Comparison of ENCODE assay signal across 1 cellular context in genomic region chr20:35447082-35447789, GRCh38.
TF ChIP-seq lines count a peak whose summit lies in the region.

No MANE protein-coding gene starts in this region.

TF ChIP-seq in HepG2, 621 proteins besides CTCF, POLR2A, EP300 and RAD21 (continued from another document and continues in another):
- TF ChIP-seq ZBTB38 (CRISPR knock-in tag; IDR thresholded peaks at IDR 0.05): 0 out of 2 replicates have a peak, but pooled peaks have one; percentile 35
- no peak for TF ChIP-seq MEIS2 (CRISPR knock-in tag; IDR thresholded peaks at IDR 0.05)
- TF ChIP-seq THAP7 (CRISPR knock-in tag; IDR thresholded peaks at IDR 0.05): no peak
- TF ChIP-seq, protein P1, sequence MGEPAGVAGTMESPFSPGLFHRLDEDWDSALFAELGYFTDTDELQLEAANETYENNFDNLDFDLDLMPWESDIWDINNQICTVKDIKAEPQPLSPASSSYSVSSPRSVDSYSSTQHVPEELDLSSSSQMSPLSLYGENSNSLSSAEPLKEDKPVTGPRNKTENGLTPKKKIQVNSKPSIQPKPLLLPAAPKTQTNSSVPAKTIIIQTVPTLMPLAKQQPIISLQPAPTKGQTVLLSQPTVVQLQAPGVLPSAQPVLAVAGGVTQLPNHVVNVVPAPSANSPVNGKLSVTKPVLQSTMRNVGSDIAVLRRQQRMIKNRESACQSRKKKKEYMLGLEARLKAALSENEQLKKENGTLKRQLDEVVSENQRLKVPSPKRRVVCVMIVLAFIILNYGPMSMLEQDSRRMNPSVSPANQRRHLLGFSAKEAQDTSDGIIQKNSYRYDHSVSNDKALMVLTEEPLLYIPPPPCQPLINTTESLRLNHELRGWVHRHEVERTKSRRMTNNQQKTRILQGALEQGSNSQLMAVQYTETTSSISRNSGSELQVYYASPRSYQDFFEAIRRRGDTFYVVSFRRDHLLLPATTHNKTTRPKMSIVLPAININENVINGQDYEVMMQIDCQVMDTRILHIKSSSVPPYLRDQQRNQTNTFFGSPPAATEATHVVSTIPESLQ (CRISPR knock-in tag; conservative IDR thresholded peaks at IDR 0.05): no peak
- no peak for TF ChIP-seq NFYC (CRISPR knock-in tag; IDR thresholded peaks at IDR 0.05)
- no peak for TF ChIP-seq ZNF446 (CRISPR knock-in tag; IDR thresholded peaks at IDR 0.05)
- TF ChIP-seq ZNF10 (CRISPR knock-in tag; IDR thresholded peaks at IDR 0.05; ENCODE audit: borderline replicate concordance, low read depth): no peak
- no peak for TF ChIP-seq ZNF343 (CRISPR knock-in tag; IDR thresholded peaks at IDR 0.05)
- TF ChIP-seq MXD4 (CRISPR knock-in tag; IDR thresholded peaks at IDR 0.05): no peak
- no peak for TF ChIP-seq TGIF2 (CRISPR knock-in tag; IDR thresholded peaks at IDR 0.05)
- TF ChIP-seq DRAP1 (CRISPR knock-in tag; IDR thresholded peaks at IDR 0.05): peak; percentile 66
- TF ChIP-seq ZNF430 (CRISPR knock-in tag; IDR thresholded peaks at IDR 0.05): peak; percentile 51; the same call in 1 of the 2 replicates
- TF ChIP-seq ZNF878 (CRISPR knock-in tag; IDR thresholded peaks at IDR 0.05): no peak
- TF ChIP-seq CBX1 (IDR thresholded peaks at IDR 0.05; ENCODE audit: low read depth): no peak
- TF ChIP-seq NPAS2 (CRISPR knock-in tag; IDR thresholded peaks at IDR 0.05; ENCODE audit: borderline replicate concordance): no peak
- 0 out of 2 replicates have a peak, but pooled peaks have one; percentile 21 for TF ChIP-seq ZNF766 (CRISPR knock-in tag; IDR thresholded peaks at IDR 0.05; ENCODE audit: borderline replicate concordance)
- TF ChIP-seq ZBTB44 (CRISPR knock-in tag; IDR thresholded peaks at IDR 0.05): no peak
- TF ChIP-seq ONECUT2 (CRISPR knock-in tag; IDR thresholded peaks at IDR 0.05): no peak
- no peak for TF ChIP-seq CCAR2 (optimal IDR thresholded peaks at IDR 0.05; ENCODE audit: low read depth, low read length)
- no peak for TF ChIP-seq GABPB1 (CRISPR knock-in tag; IDR thresholded peaks at IDR 0.05)
- no peak for TF ChIP-seq FOXK1 (CRISPR knock-in tag; IDR thresholded peaks at IDR 0.05; ENCODE audit: borderline replicate concordance, low read depth)
- TF ChIP-seq KLF15 (CRISPR knock-in tag; IDR thresholded peaks at IDR 0.05; ENCODE audit: borderline replicate concordance): no peak
- no peak for TF ChIP-seq ZNF207 (IDR thresholded peaks at IDR 0.05; ENCODE audit: borderline replicate concordance)
- TF ChIP-seq ARID2 (CRISPR knock-in tag; IDR thresholded peaks at IDR 0.05; ENCODE audit: borderline replicate concordance): no peak
- TF ChIP-seq, protein P2, sequence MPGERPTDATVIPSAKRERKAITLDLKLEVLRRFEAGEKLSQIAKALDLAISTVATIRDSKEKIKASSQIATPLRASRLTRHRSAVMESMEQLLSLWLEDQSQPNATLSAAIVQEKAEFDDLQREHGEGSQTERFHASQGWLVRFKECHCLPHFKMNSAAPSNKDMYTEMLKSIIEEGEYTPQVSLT (CRISPR knock-in tag; IDR thresholded peaks at IDR 0.05; ENCODE audit: borderline replicate concordance, low read depth): no peak
- TF ChIP-seq ZBTB7B (CRISPR knock-in tag; IDR thresholded peaks at IDR 0.05): no peak
- no peak for TF ChIP-seq ZNF724P (CRISPR knock-in tag; IDR thresholded peaks at IDR 0.05; ENCODE audit: borderline replicate concordance)
- no peak for TF ChIP-seq ZMAT5 (CRISPR knock-in tag; IDR thresholded peaks at IDR 0.05; ENCODE audit: borderline replicate concordance, low read depth)
- no peak for TF ChIP-seq ZNF773 (CRISPR knock-in tag; IDR thresholded peaks at IDR 0.05; ENCODE audit: borderline replicate concordance)
- peak; percentile 96 for TF ChIP-seq ZNF768 (CRISPR knock-in tag; IDR thresholded peaks at IDR 0.05)
- peak; percentile 67; the same call in 1 of the 2 replicates for TF ChIP-seq SMAD3 (CRISPR knock-in tag; IDR thresholded peaks at IDR 0.05)
- no peak for TF ChIP-seq ZFP1 (CRISPR knock-in tag; IDR thresholded peaks at IDR 0.05)
- peak; percentile 64; the same call in 1 of the 2 replicates for TF ChIP-seq KDM4B (CRISPR knock-in tag; IDR thresholded peaks at IDR 0.05)
- 0 out of 2 replicates have a peak, but pooled peaks have one; percentile 1 for TF ChIP-seq ZNF121 (CRISPR knock-in tag; IDR thresholded peaks at IDR 0.05)
- TF ChIP-seq ZNF30 (CRISPR knock-in tag; IDR thresholded peaks at IDR 0.05): no peak
- peak; percentile 54; the same call in 1 of the 2 replicates for TF ChIP-seq ZNF614 (CRISPR knock-in tag; IDR thresholded peaks at IDR 0.05; ENCODE audit: borderline replicate concordance)
- TF ChIP-seq NCOA5 (CRISPR knock-in tag; IDR thresholded peaks at IDR 0.05): no peak
- TF ChIP-seq ZNF781 (CRISPR knock-in tag; IDR thresholded peaks at IDR 0.05; ENCODE audit: borderline replicate concordance, not compliant biosample characterization): no peak
- TF ChIP-seq MED13 (CRISPR knock-in tag; IDR thresholded peaks at IDR 0.05): no peak
- no peak for TF ChIP-seq ZBTB21 (CRISPR knock-in tag; IDR thresholded peaks at IDR 0.05)
- TF ChIP-seq ETV6 (CRISPR knock-in tag; conservative IDR thresholded peaks at IDR 0.05): no peak
- TF ChIP-seq NFE2L1 (CRISPR knock-in tag; IDR thresholded peaks at IDR 0.05; ENCODE audit: borderline replicate concordance): no peak
- 0 out of 2 replicates have a peak, but pooled peaks have one; percentile 40 for TF ChIP-seq KDM1A (CRISPR knock-in tag; IDR thresholded peaks at IDR 0.05)
- TF ChIP-seq HCFC1 (IDR thresholded peaks at IDR 0.05; ENCODE audit: low read depth, low read length): no peak
- TF ChIP-seq PTBP1 (IDR thresholded peaks at IDR 0.05; ENCODE audit: low read depth, low read length, poor library complexity, severe bottlenecking): no peak
- TF ChIP-seq NR2F2 (IDR thresholded peaks at IDR 0.05; ENCODE audit: borderline replicate concordance, low read depth): no peak
- TF ChIP-seq STAT5B (CRISPR knock-in tag; IDR thresholded peaks at IDR 0.05): no peak
- TF ChIP-seq HMGA1 (CRISPR knock-in tag; conservative IDR thresholded peaks at IDR 0.05): no peak
- TF ChIP-seq FOXC1 (CRISPR knock-in tag; IDR thresholded peaks at IDR 0.05; ENCODE audit: borderline replicate concordance): peak; percentile 32; the same call in 1 of the 2 replicates
- no peak for TF ChIP-seq ZNF18 (CRISPR knock-in tag; IDR thresholded peaks at IDR 0.05; ENCODE audit: insufficient replicate concordance)
- TF ChIP-seq ISX (CRISPR knock-in tag; conservative IDR thresholded peaks at IDR 0.05): no peak
- TF ChIP-seq PCBP2 (optimal IDR thresholded peaks at IDR 0.05; ENCODE audit: low read depth, low read length, poor library complexity, severe bottlenecking): no peak
- TF ChIP-seq, protein P3, sequence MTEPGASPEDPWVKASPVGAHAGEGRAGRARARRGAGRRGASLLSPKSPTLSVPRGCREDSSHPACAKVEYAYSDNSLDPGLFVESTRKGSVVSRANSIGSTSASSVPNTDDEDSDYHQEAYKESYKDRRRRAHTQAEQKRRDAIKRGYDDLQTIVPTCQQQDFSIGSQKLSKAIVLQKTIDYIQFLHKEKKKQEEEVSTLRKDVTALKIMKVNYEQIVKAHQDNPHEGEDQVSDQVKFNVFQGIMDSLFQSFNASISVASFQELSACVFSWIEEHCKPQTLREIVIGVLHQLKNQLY (CRISPR knock-in tag; IDR thresholded peaks at IDR 0.05): peak; percentile 52; the same call in 1 of the 2 replicates
- TF ChIP-seq, protein P4, sequence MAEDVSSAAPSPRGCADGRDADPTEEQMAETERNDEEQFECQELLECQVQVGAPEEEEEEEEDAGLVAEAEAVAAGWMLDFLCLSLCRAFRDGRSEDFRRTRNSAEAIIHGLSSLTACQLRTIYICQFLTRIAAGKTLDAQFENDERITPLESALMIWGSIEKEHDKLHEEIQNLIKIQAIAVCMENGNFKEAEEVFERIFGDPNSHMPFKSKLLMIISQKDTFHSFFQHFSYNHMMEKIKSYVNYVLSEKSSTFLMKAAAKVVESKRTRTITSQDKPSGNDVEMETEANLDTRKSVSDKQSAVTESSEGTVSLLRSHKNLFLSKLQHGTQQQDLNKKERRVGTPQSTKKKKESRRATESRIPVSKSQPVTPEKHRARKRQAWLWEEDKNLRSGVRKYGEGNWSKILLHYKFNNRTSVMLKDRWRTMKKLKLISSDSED (CRISPR knock-in tag; IDR thresholded peaks at IDR 0.05): no peak
- TF ChIP-seq, protein P5, sequence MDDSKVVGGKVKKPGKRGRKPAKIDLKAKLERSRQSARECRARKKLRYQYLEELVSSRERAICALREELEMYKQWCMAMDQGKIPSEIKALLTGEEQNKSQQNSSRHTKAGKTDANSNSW (CRISPR knock-in tag; IDR thresholded peaks at IDR 0.05; ENCODE audit: borderline replicate concordance): no peak
- TF ChIP-seq SYNCRIP (IDR thresholded peaks at IDR 0.05; ENCODE audit: insufficient read depth, low read depth, low read length): no peak
- TF ChIP-seq IKZF4 (CRISPR knock-in tag; IDR thresholded peaks at IDR 0.05; ENCODE audit: borderline replicate concordance, low read depth, not compliant biosample characterization): no peak
- no peak for TF ChIP-seq PLRG1 (conservative IDR thresholded peaks at IDR 0.05)
- TF ChIP-seq CREM (IDR thresholded peaks at IDR 0.05): no peak; the same call in 1 of the 2 replicates
- TF ChIP-seq CREM (CRISPR knock-in tag; IDR thresholded peaks at IDR 0.05): no peak
- no peak for TF ChIP-seq FOXO1 (CRISPR knock-in tag; IDR thresholded peaks at IDR 0.05)
- no peak for TF ChIP-seq MAFG (CRISPR knock-in tag; IDR thresholded peaks at IDR 0.05)
- 0 out of 2 replicates have a peak, but pooled peaks have one; percentile 33 for TF ChIP-seq MAZ (IDR thresholded peaks at IDR 0.05; ENCODE audit: borderline replicate concordance, low read depth, low read length)
- TF ChIP-seq MAZ (CRISPR knock-in tag; IDR thresholded peaks at IDR 0.05; ENCODE audit: low read depth): no peak
- TF ChIP-seq GTF3A (CRISPR knock-in tag; conservative IDR thresholded peaks at IDR 0.05): 0 out of 2 replicates have a peak, but pooled peaks have one; percentile 19
- TF ChIP-seq ZNF546 (CRISPR knock-in tag; conservative IDR thresholded peaks at IDR 0.05): no peak
- TF ChIP-seq GLI4 (CRISPR knock-in tag; IDR thresholded peaks at IDR 0.05; ENCODE audit: borderline replicate concordance): no peak
- no peak for TF ChIP-seq ZSCAN21 (CRISPR knock-in tag; IDR thresholded peaks at IDR 0.05; ENCODE audit: borderline replicate concordance)
